In genomic region chr6:44226368-44227137, GRCh38 we compare ENCODE assay signal across 9 cellular contexts. TPM values are rescaled to one million over a fixed set of nuclear protein-coding genes. Genes with fewer than 3 reads are reported as not detected.
DNase-seq lines count a peak whose midpoint lies in the region; ATAC-seq and TF ChIP-seq lines count a peak whose summit lies in the region.
"Had no signal": no experiment of that assay in that cellular context is flagged by ENCODE, and none has a peak within 500 bp of the region (broad histone marks: within the 10 kb centered on the region; RNA-seq: fewer than 3 reads in every experiment).

No MANE protein-coding gene starts in this region.

- peak overlapping the region; percentile 95 to 99 for H3K27ac ChIP-seq in ascending aorta
- peak overlapping the region; percentile 75 for H3K27ac ChIP-seq in neural cell (ENCODE audit: low read length)
- no peak overlapping the region for H3K27ac ChIP-seq in CD4-positive, alpha-beta memory T cell (ENCODE audit: low read depth, low read length)

- no peaks in the 10 kb centered on the region for H3F3A ChIP-seq in neural cell (ENCODE audit: insufficient read depth, low read length, poor library complexity, severe bottlenecking)

- POLR2A ChIA-PET in CD4-positive, alpha-beta memory T cell (lab: Charles Lee; ENCODE audit: partially characterized antibody) = interaction anchor here (3.3 to 5.3 kb wide), 2 partner anchors 20 to 29 kb away, joined by 21 to 72 read pairs; partner anchors contain the start of genes HSP90AB1 and SLC35B2

- H3K27me3 ChIP-seq in H7 (ENCODE audit: control insufficient read depth, insufficient read depth, low read length) (no peaks in the 10 kb centered on the region), ascending aorta (no peaks in the 10 kb centered on the region), neural cell (ENCODE audit: insufficient read depth, low read depth, low read length) (no peaks in the 10 kb centered on the region)
- no peaks in the 10 kb centered on the region for H3K27me3 ChIP-seq in CD4-positive, alpha-beta memory T cell (ENCODE audit: insufficient read depth, low read length)

- no peaks in the 10 kb centered on the region for H3K9me2 ChIP-seq in neural cell (ENCODE audit: insufficient read depth, low read length)

- H3K36me3 ChIP-seq in H7 (replicated peaks; ENCODE audit: control insufficient read depth, insufficient read depth, low read length) (peaks cover 20% of the 10 kb centered on the region), ascending aorta (peaks cover 24 to 35% of the 10 kb centered on the region in 2 donors), neural cell (ENCODE audit: insufficient read depth, low read length) (no peaks in the 10 kb centered on the region)
- H3K36me3 ChIP-seq in CD4-positive, alpha-beta memory T cell (ENCODE audit: insufficient read depth, low read length) = no peaks in the 10 kb centered on the region

- H4K20me1 ChIP-seq in neural cell (ENCODE audit: insufficient read depth) = no peaks in the 10 kb centered on the region

- CTCF ChIA-PET in CD4-positive, alpha-beta memory T cell (lab: Charles Lee; ENCODE audit: partially characterized antibody) = interaction anchor here (6.8 kb wide), 1 partner anchor 9 kb away, joined by 84 read pairs; no protein-coding TSS in a partner anchor

- DNase-seq in H7 = peak; percentile 61
- no peak for DNase-seq in ascending aorta (ENCODE audit: low spot score in 2 of 2)
- no peak for DNase-seq in CD4-positive, alpha-beta memory T cell
- DNase-seq in NCI-H2171 treated with DMSO at 0.1 percent for 48 hours (lab: John Stamatoyannopoulos, UW) = no peak
- DNase-seq: activated CD4-positive, alpha-beta T cell treated with anti-CD3 and anti-CD28 coated beads, Interleukin-2, amount 50 U/mL, for 4 hours; DMS 273 treated with DMSO at 0.1 percent for 48 hours; NCI-H1436 treated with DMSO at 0.1 percent for 48 hours had no signal

- H3K36me3 Mint-ChIP-seq in CD4-positive, alpha-beta memory T cell = no peaks in the 10 kb centered on the region

- H3K4me1 Mint-ChIP-seq in CD4-positive, alpha-beta memory T cell = peaks cover 3 to 25% (median 16%) of the 10 kb centered on the region in 4 donors

- peak overlapping the region; percentile 62 for H3K9ac ChIP-seq in neural cell (ENCODE audit: low read length)

- no peak overlapping the region for H3K27ac Mint-ChIP-seq in CD4-positive, alpha-beta memory T cell

- peak overlapping the region; percentile 78 for H2AFZ ChIP-seq in neural cell (ENCODE audit: low read depth, low read length)

- TF ChIP-seq CTCF in ascending aorta (IDR thresholded peaks at IDR 0.05) (no peak), neural cell (IDR thresholded peaks at IDR 0.05; ENCODE audit: poor library complexity, severe bottlenecking) (no peak)

- H3K4me1 ChIP-seq in ascending aorta = peaks cover 40 to 51% of the 10 kb centered on the region in 2 donors
- peaks cover 22% of the 10 kb centered on the region for H3K4me1 ChIP-seq in CD4-positive, alpha-beta memory T cell (ENCODE audit: insufficient read depth, low read length)

- no peaks in the 10 kb centered on the region for H3K9me3 Mint-ChIP-seq in CD4-positive, alpha-beta memory T cell

- H3K4me3 ChIP-seq in H7 (ENCODE audit: insufficient read depth, low read depth, low read length) (no peak overlapping the region), ascending aorta (peak overlapping the region; percentile 35 to 94), neural cell (ENCODE audit: low read length) (peak overlapping the region; percentile 57)
- H3K4me3 ChIP-seq in CD4-positive, alpha-beta memory T cell (ENCODE audit: low read length in 2 of 2) = no peak overlapping the region

- no peak for ATAC-seq in GM19395 (IDR thresholded peaks at IDR 0.05; ENCODE audit: unreplicated experiment)

- H3K4me2 ChIP-seq in neural cell (ENCODE audit: low read length) = peak overlapping the region; percentile 65

- H3K9me3 ChIP-seq in ascending aorta (no peaks in the 10 kb centered on the region), neural cell (ENCODE audit: low read length) (no peaks in the 10 kb centered on the region)
- H3K9me3 ChIP-seq in CD4-positive, alpha-beta memory T cell (ENCODE audit: control insufficient read depth in 1 of 2, low read length in 2 of 2) = no peaks in the 10 kb centered on the region

- H3K27me3 Mint-ChIP-seq in CD4-positive, alpha-beta memory T cell = no peaks in the 10 kb centered on the region

- no peak for TF ChIP-seq RAD21 in neural cell (conservative IDR thresholded peaks at IDR 0.05)

- intact Hi-C loops in ascending aorta (cut with DNase I) = no loop called here
- intact Hi-C loops in CD4-positive, alpha-beta memory T cell (cut with micrococcal nuclease) = no loop called here

- peaks cover 3% of the 10 kb centered on the region for H3K79me2 ChIP-seq in neural cell (replicated peaks; ENCODE audit: insufficient read depth, low read length)

- no peak for TF ChIP-seq EP300 in neural cell (conservative IDR thresholded peaks at IDR 0.05; ENCODE audit: poor library complexity, severe bottlenecking)

- no peak overlapping the region for H3K4me3 Mint-ChIP-seq in CD4-positive, alpha-beta memory T cell

TF ChIP-seq in neural cell, 6 proteins besides CTCF, POLR2A, EP300 and RAD21:
- no peak for TF ChIP-seq POLR2AphosphoS5 (IDR thresholded peaks at IDR 0.05)
- no peak for TF ChIP-seq MXI1 (conservative IDR thresholded peaks at IDR 0.05; ENCODE audit: poor library complexity, severe bottlenecking)
- TF ChIP-seq SMC3 (conservative IDR thresholded peaks at IDR 0.05; ENCODE audit: poor library complexity) = no peak
- no peak for TF ChIP-seq EZH2 (IDR thresholded peaks at IDR 0.05; ENCODE audit: borderline replicate concordance, insufficient read depth, low read length, poor library complexity, severe bottlenecking)
- peak; percentile 78 for TF ChIP-seq REST (IDR thresholded peaks at IDR 0.05; ENCODE audit: borderline replicate concordance)
- TF ChIP-seq TAF1 (IDR thresholded peaks at IDR 0.05; ENCODE audit: low read depth) = no peak

RNA-seq across cellular contexts. Expression of gene SLC29A1, which starts 3.2 kb away (rescaled TPM):
- 68.6 and 71.9 TPM in 2 replicates for total RNA-seq in H7 (2014; rRNA removed; shearing (Covaris generic))
- total RNA-seq in ascending aorta = 224 TPM
- 18.9 and 29.5 TPM in 2 replicates for polyA plus RNA-seq in neural cell
- 11.7 and 12.7 TPM in 2 replicates for polyA minus RNA-seq in neural cell
- 1 to 10 TPM; 2.1 to 3.1 TPM for total RNA-seq in CD4-positive, alpha-beta memory T cell
- 1 to 10 TPM; 3.4 to 3.7 TPM for polyA plus RNA-seq in CD4-positive, alpha-beta memory T cell

RNA-seq across cellular contexts. Expression of gene MYMX, which starts 9.8 kb away (rescaled TPM):
- 5.2 and 6.0 TPM in 2 replicates for total RNA-seq in H7 (2014; rRNA removed; shearing (Covaris generic))
- total RNA-seq in ascending aorta = 13.9 TPM
- polyA plus RNA-seq in neural cell = not detected in 2 replicates
- not detected in 2 replicates for polyA minus RNA-seq in neural cell
- not detected for total RNA-seq in CD4-positive, alpha-beta memory T cell
- polyA plus RNA-seq in CD4-positive, alpha-beta memory T cell = not detected

RNA-seq across cellular contexts. Expression of gene HSP90AB1, which starts 20.3 kb away (rescaled TPM):
- total RNA-seq in H7 (2014; rRNA removed; shearing (Covaris generic)) = 1,821 and 1,973 TPM in 2 replicates
- 354 TPM for total RNA-seq in ascending aorta
- 485 and 522 TPM in 2 replicates for polyA plus RNA-seq in neural cell
- 358 and 429 TPM in 2 replicates for polyA minus RNA-seq in neural cell
- total RNA-seq in CD4-positive, alpha-beta memory T cell = 100 to 1,000 TPM; 303 to 324 TPM
- 100 to 1,000 TPM; 384 to 432 TPM for polyA plus RNA-seq in CD4-positive, alpha-beta memory T cell

RNA-seq across cellular contexts. Expression of gene SLC35B2, which starts 30.8 kb away (rescaled TPM):
- 27.2 and 28.7 TPM in 2 replicates for total RNA-seq in H7 (2014; rRNA removed; shearing (Covaris generic))
- total RNA-seq in ascending aorta = 9.9 TPM
- 44.5 and 64.9 TPM in 2 replicates for polyA plus RNA-seq in neural cell
- polyA minus RNA-seq in neural cell = 33.5 and 42.1 TPM in 2 replicates
- 10 to 100 TPM; 20.7 to 20.9 TPM for total RNA-seq in CD4-positive, alpha-beta memory T cell
- polyA plus RNA-seq in CD4-positive, alpha-beta memory T cell = 10 to 100 TPM; 41.6 to 65.3 TPM

RNA-seq across cellular contexts. Expression of gene NFKBIE, which starts 38.8 kb away (rescaled TPM):
- total RNA-seq in H7 (2014; rRNA removed; shearing (Covaris generic)) = 9.7 and 12.3 TPM in 2 replicates
- 1.9 TPM for total RNA-seq in ascending aorta
- polyA plus RNA-seq in neural cell = 15.1 and 16.8 TPM in 2 replicates
- 12.7 and 13.7 TPM in 2 replicates for polyA minus RNA-seq in neural cell
- total RNA-seq in CD4-positive, alpha-beta memory T cell = 10 to 100 TPM; 12.7 to 15.0 TPM
- 1 to 10 TPM; 8.0 to 8.3 TPM for polyA plus RNA-seq in CD4-positive, alpha-beta memory T cell

Comparison
In these comparisons a context has a peak if more than half of its experiments do, and no peak if none do; other contexts are left out.
1. H3K4me3 ChIP-seq: peak in ascending aorta (2 of 2) and neural cell (single experiment); none in H7 (single experiment) and CD4-positive, alpha-beta memory T cell (0 of 2).
2. RNA of gene SLC29A1, which starts 3.2 kb away (total RNA-seq): 224 TPM in ascending aorta (single experiment) and 68.6 to 71.9 TPM in H7; 2.1 to 3.1 TPM in CD4-positive, alpha-beta memory T cell; every median in the first group is over 10 times any median in the second.